In genomic region chr2:108607706-108608301, GRCh38 we compare ENCODE assay signal across 8 cellular contexts.
A peak's percentile ranks its signal among the peaks of the same experiment; 100 is the strongest.
DNase-seq lines count a peak whose midpoint lies in the region; ATAC-seq and TF ChIP-seq lines count a peak whose summit lies in the region.

No MANE protein-coding gene starts in this region.

- H3K36me3 ChIP-seq in right lobe of liver: no peaks in the 10 kb centered on the region

- POLR2A ChIA-PET in CD4-positive, alpha-beta T cell (lab: Charles Lee): interaction anchor here (1.8 kb wide), 1 partner anchor 26 kb away, joined by 6 read pairs; no protein-coding TSS in a partner anchor

- no peak overlapping the region for H3K4me3 ChIP-seq in cardiac fibroblast (replicated peaks in 1 of 2; ENCODE audit: low read depth in 2 of 2, low read length in 2 of 2)
- H3K4me3 ChIP-seq in right lobe of liver: no peak overlapping the region

- H3K4me1 ChIP-seq in right lobe of liver: no peaks in the 10 kb centered on the region

- H3K27me3 ChIP-seq in CD4-positive, alpha-beta T cell (ENCODE audit: control insufficient read depth, insufficient read depth, low read length): no peaks in the 10 kb centered on the region
- no peaks in the 10 kb centered on the region for H3K27me3 ChIP-seq in right lobe of liver

- TF ChIP-seq POLR2A in right lobe of liver (IDR thresholded peaks at IDR 0.05): no peak

- H3K27ac Mint-ChIP-seq in CD4-positive, alpha-beta T cell: no peak overlapping the region

- peak; percentile 81 for TF ChIP-seq CTCF in CD4-positive, alpha-beta T cell (IDR thresholded peaks at IDR 0.05)
- TF ChIP-seq CTCF in GM20000 (IDR thresholded peaks at IDR 0.05; ENCODE audit: extremely low read depth, missing control alignments): peak; percentile 35
- TF ChIP-seq CTCF in cardiac fibroblast (IDR thresholded peaks at IDR 0.05; ENCODE audit: low read depth, low read length): peak; percentile 68
- TF ChIP-seq CTCF in right lobe of liver (IDR thresholded peaks at IDR 0.05): peak; percentile 26 to 45 (median 38)

- no peaks in the 10 kb centered on the region for H3K9me3 Mint-ChIP-seq in CD4-positive, alpha-beta T cell

- intact Hi-C loops in CD4-positive, alpha-beta T cell (cut with DNase I, micrococcal nuclease): loop anchor here (1.0 to 5.0 kb wide), 3 partner anchors 28 to 179 kb away; partner anchors contain the start of genes CCDC138 (in 1 of the 2) and RANBP2 (in 1 of the 2)
- intact Hi-C loops in right lobe of liver (cut with DNase I): no loop called here

- 78% methylated on average over 3 of the region's 3 CpGs for WGBS in right lobe of liver (ENCODE audit: insufficient coverage, low coverage, low lambda C conversion rate, missing lambda C conversion rate)

- ATAC-seq in CD4-positive, alpha-beta T cell (ENCODE audit: poor library complexity): peak; percentile 54
- peak; percentile 37 to 53 (median 45) for ATAC-seq in right lobe of liver

- H3K4me1 Mint-ChIP-seq in CD4-positive, alpha-beta T cell (ENCODE audit: low read depth): peaks cover 44% of the 10 kb centered on the region

- H3K9me3 ChIP-seq in CD4-positive, alpha-beta T cell (ENCODE audit: control insufficient read depth, low read length): no peaks in the 10 kb centered on the region
- no peaks in the 10 kb centered on the region for H3K9me3 ChIP-seq in right lobe of liver

- peak; percentile 30 to 62 (median 50) for DNase-seq in CD4-positive, alpha-beta T cell
- no peak for DNase-seq in GM20000 (ENCODE audit: low spot score)
- DNase-seq in RPMI7951 (ENCODE audit: low read depth): peak; percentile 54
- peak; percentile 63 to 70 for DNase-seq in cardiac fibroblast (ENCODE audit: low read depth in 2 of 2)
- DNase-seq in right lobe of liver: no peak
- no peak for DNase-seq in GM19238 (ENCODE audit: insufficient read length, low spot score)
- no peak for DNase-seq in NCI-H226
- no peak for DNase-seq in HPDE6-E6E7 (ENCODE audit: extremely low spot score)

- H3K27me3 Mint-ChIP-seq in CD4-positive, alpha-beta T cell: no peaks in the 10 kb centered on the region

- CTCF ChIA-PET in CD4-positive, alpha-beta T cell (lab: Charles Lee): interaction anchor here (0.9 to 21.0 kb wide), 3 partner anchors 10 to 29 kb away, joined by 3 to 309 read pairs (median 52); no protein-coding TSS in a partner anchor

- H3K4me3 Mint-ChIP-seq in CD4-positive, alpha-beta T cell: no peak overlapping the region

- H3K27ac ChIP-seq in CD4-positive, alpha-beta T cell (ENCODE audit: low read depth, low read length): no peak overlapping the region
- H3K27ac ChIP-seq in right lobe of liver: no peak overlapping the region

- H3K36me3 Mint-ChIP-seq in CD4-positive, alpha-beta T cell (ENCODE audit: low read depth): no peaks in the 10 kb centered on the region

Comparison
In these comparisons a context has a peak if more than half of its experiments do, and no peak if none do; other contexts are left out.
1. DNase-seq: peak in CD4-positive, alpha-beta T cell (10 of 10), RPMI7951 (single experiment) and cardiac fibroblast (2 of 2); none in GM20000 (single experiment), right lobe of liver (0 of 3), GM19238 (single experiment), NCI-H226 (single experiment) and HPDE6-E6E7 (single experiment).
2. intact Hi-C loops: an anchor here in CD4-positive, alpha-beta T cell (1.0 to 5.0 kb wide); none called in right lobe of liver.
3. Peak in every context shown above with its lines, with median percentiles within 50 percentile points of each other: CTCF ChIP-seq.